22 cellular contexts compared by ENCODE assay signal in the genomic region with DNA sequence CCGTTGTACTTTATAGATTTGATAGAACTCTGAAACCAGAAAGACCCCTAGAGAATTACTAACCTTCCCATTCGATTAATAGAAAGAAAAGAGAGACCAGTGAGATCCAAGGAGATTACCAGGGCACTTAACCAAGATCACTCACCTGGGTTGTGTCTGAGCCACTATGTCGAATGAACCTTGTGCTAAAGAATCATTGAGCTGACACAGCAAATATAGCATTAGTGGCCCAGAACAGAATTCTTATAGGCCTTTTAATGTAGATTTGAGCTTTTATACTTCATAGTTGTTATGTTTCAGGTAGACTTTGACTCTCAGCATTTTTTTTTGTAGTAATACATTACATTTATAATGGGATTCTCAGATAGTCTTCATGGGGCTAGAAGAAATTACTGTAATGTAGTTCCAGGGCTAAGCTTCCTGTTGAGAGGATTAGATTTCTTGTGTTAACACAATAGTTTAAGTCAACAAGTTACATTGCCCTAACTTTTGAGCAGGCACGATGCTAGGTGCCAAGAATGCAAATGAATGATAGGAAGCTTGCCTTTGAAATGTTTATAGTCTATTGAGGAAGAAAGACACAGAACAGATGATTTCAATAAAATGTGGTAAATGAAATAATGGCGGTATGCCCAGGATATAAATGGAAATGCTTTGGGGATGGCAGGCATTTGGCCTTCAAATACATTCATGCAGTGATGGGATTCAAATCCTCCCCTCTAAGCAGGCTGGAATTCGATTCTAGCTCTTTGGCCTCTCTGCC. TPM values are rescaled to one million over a fixed set of nuclear protein-coding genes. Genes with fewer than 3 reads are reported as not detected.
DNase-seq lines count a peak whose midpoint lies in the region; ATAC-seq and TF ChIP-seq lines count a peak whose summit lies in the region.
"Had no signal": no experiment of that assay in that cellular context is flagged by ENCODE, and none has a peak within 500 bp of the region (broad histone marks: within the 10 kb centered on the region; RNA-seq: fewer than 3 reads in every experiment).

No MANE protein-coding gene starts in this region.

- H3K18ac ChIP-seq in H9 (ENCODE audit: insufficient read length, low read depth, low read length): no peak overlapping the region

- no peak overlapping the region for H2AFZ ChIP-seq in H9 (ENCODE audit: low read length)

- intact Hi-C loops in Right ventricle myocardium superior (cut with DNase I): no loop called here

- no peak overlapping the region for H3K14ac ChIP-seq in H9 (ENCODE audit: insufficient read depth, low read length)

- H3K9me3 Mint-ChIP-seq in glutamatergic neuron (ENCODE audit: unreplicated experiment) (peaks cover 3% of the 10 kb centered on the region), H9 (no peaks in the 10 kb centered on the region; a peak in 1 of 5 replicates)
- no peaks in the 10 kb centered on the region for H3K9me3 Mint-ChIP-seq in stimulated activated naive CD8-positive, alpha-beta T cell treated with anti-CD3 and anti-CD28 coated beads, Interleukin-15, amount 100 ng/mL, for 72 hours
- H3K9me3 Mint-ChIP-seq: activated naive CD8-positive, alpha-beta T cell treated with anti-CD3 and anti-CD28 coated beads for 36 hours; activated T-helper 17 cell treated with anti-CD3 and anti-CD28 coated beads, Interleukin-2, amount 50 U/mL, for 72 hours; nephron progenitor cell had no signal

- no CpG with 5 or more reads among the region's 6 CpGs for WGBS in H9 (ENCODE audit: extremely low coverage, insufficient read length, low lambda C conversion rate)

- no peaks in the 10 kb centered on the region for H3K79me1 ChIP-seq in H9 (ENCODE audit: insufficient read depth, low read depth, low read length, poor library complexity, severe bottlenecking)

- no peak overlapping the region for H3K23ac ChIP-seq in H9 (ENCODE audit: insufficient read length, low read depth, low read length)

- H3K4me1 Mint-ChIP-seq in glutamatergic neuron (ENCODE audit: low read depth, unreplicated experiment) (peaks cover 30% of the 10 kb centered on the region), H9 (peaks cover 45 to 46% of the 10 kb centered on the region in 2 experiments)
- no peaks in the 10 kb centered on the region for H3K4me1 Mint-ChIP-seq in stimulated activated naive CD8-positive, alpha-beta T cell treated with anti-CD3 and anti-CD28 coated beads, Interleukin-15, amount 100 ng/mL, for 72 hours
- H3K4me1 Mint-ChIP-seq: activated naive CD8-positive, alpha-beta T cell treated with anti-CD3 and anti-CD28 coated beads for 36 hours; activated T-helper 17 cell treated with anti-CD3 and anti-CD28 coated beads, Interleukin-2, amount 50 U/mL, for 72 hours; B cell had no signal

- H2AK5ac ChIP-seq in H9 (ENCODE audit: insufficient read length, low read length): no peak overlapping the region

- H3K4me3 Mint-ChIP-seq in glutamatergic neuron (ENCODE audit: unreplicated experiment): no peak overlapping the region
- no peak overlapping the region for H3K4me3 Mint-ChIP-seq in stimulated activated naive CD8-positive, alpha-beta T cell treated with anti-CD3 and anti-CD28 coated beads, Interleukin-15, amount 100 ng/mL, for 72 hours
- no peak overlapping the region for H3K4me3 Mint-ChIP-seq in H9
- H3K4me3 Mint-ChIP-seq: activated naive CD8-positive, alpha-beta T cell treated with anti-CD3 and anti-CD28 coated beads for 36 hours; activated T-helper 17 cell treated with anti-CD3 and anti-CD28 coated beads, Interleukin-2, amount 50 U/mL, for 72 hours; B cell; nephron progenitor cell had no signal

- H3T11ph ChIP-seq in H9 (ENCODE audit: low read length): no peak overlapping the region

- no peak overlapping the region for H2BK5ac ChIP-seq in H9 (ENCODE audit: insufficient read length, low read length)

- H3K56ac ChIP-seq in H9 (ENCODE audit: insufficient read length, low read depth, low read length): no peak overlapping the region

- DNase-seq in AG10803 (ENCODE audit: low read depth) (peak; percentile 93), astrocyte of the hippocampus (ENCODE audit: low read depth, low spot score) (peak; percentile 65), glutamatergic neuron (no peak), Right ventricle myocardium superior (no peak), H9 (no peak), ACHN (no peak)
- DNase-seq in stimulated activated naive CD8-positive, alpha-beta T cell treated with anti-CD3 and anti-CD28 coated beads, Interleukin-15, amount 100 ng/mL, for 72 hours: no peak
- DNase-seq: activated naive CD8-positive, alpha-beta T cell treated with anti-CD3 and anti-CD28 coated beads for 36 hours; Caco-2; midbrain; NCI-H2029; NCI-H446 treated with DMSO at 0.1 percent for 48 hours; nephron progenitor cell; psoas muscle; RPMI8226; small intestine; stimulated activated CD4-positive, alpha-beta T cell treated with anti-CD3 and anti-CD28 coated beads, Interleukin-4, amount 100 ng/mL, for 1 hour had no signal

- no peaks in the 10 kb centered on the region for H3K36me3 ChIP-seq in HUES48 (ENCODE audit: control insufficient read depth, insufficient read depth, low read length)
- H3K36me3 ChIP-seq: breast epithelium had no signal

- no peak overlapping the region for H2BK15ac ChIP-seq in H9 (ENCODE audit: low read depth, low read length)

- in situ Hi-C loops in ACHN (cut with HindIII; ENCODE audit: low pct_ligation_motif_present, low pct_unique_long_range_greater_than_20kb, low sequenced_read_pairs): no loop called here

- H4K91ac ChIP-seq in H9 (ENCODE audit: insufficient read length, low read depth, low read length): no peak overlapping the region

- H3K9me3 ChIP-seq in HUES48 (ENCODE audit: control insufficient read depth, insufficient read depth, low read length): no peaks in the 10 kb centered on the region
- H3K9me3 ChIP-seq in H9 (ENCODE audit: control insufficient read depth, low read depth, low read length): no peaks in the 10 kb centered on the region
- H3K9me3 ChIP-seq: breast epithelium, Caco-2, psoas muscle had no signal

- no peak overlapping the region for H4K5ac ChIP-seq in H9 (ENCODE audit: insufficient read length, low read depth, low read length)

- H4K8ac ChIP-seq in H9 (replicated peaks; ENCODE audit: insufficient read length, low read depth, low read length): no peak overlapping the region

- H2BK12ac ChIP-seq in H9 (ENCODE audit: insufficient read length, low read depth, low read length): no peak overlapping the region

- H3K4me3 ChIP-seq in AG10803 (ENCODE audit: low read length): no peak overlapping the region
- no peak overlapping the region for H3K4me3 ChIP-seq in HUES48 (ENCODE audit: low read depth, low read length)
- H3K4me3 ChIP-seq: breast epithelium, psoas muscle had no signal

- no peak overlapping the region for H3K4me2 ChIP-seq in H9 (ENCODE audit: insufficient read depth, insufficient read length, low read length)

- H3K27me3 Mint-ChIP-seq in glutamatergic neuron (ENCODE audit: unreplicated experiment) (no peaks in the 10 kb centered on the region), H9 (ENCODE audit: low read depth) (peaks cover 20% of the 10 kb centered on the region)
- H3K27me3 Mint-ChIP-seq in stimulated activated naive CD8-positive, alpha-beta T cell treated with anti-CD3 and anti-CD28 coated beads, Interleukin-15, amount 100 ng/mL, for 72 hours: no peaks in the 10 kb centered on the region
- H3K27me3 Mint-ChIP-seq: activated naive CD8-positive, alpha-beta T cell treated with anti-CD3 and anti-CD28 coated beads for 36 hours; activated T-helper 17 cell treated with anti-CD3 and anti-CD28 coated beads, Interleukin-2, amount 50 U/mL, for 72 hours had no signal

- H2BK20ac ChIP-seq in H9 (ENCODE audit: low read depth, low read length, poor library complexity, severe bottlenecking): no peak overlapping the region

- H2BK120ac ChIP-seq in H9 (ENCODE audit: low read depth, low read length, poor library complexity, severe bottlenecking): no peak overlapping the region

- H3K9ac ChIP-seq in HUES48 (ENCODE audit: low read depth, low read length) (no peak overlapping the region), H9 (ENCODE audit: extremely low read depth, insufficient read length, low read length) (no peak overlapping the region)

- H3K27ac Mint-ChIP-seq in glutamatergic neuron (ENCODE audit: unreplicated experiment) (peak overlapping the region; percentile 67), H9 (no peak overlapping the region; a peak in 1 of 7 replicates)
- H3K27ac Mint-ChIP-seq in stimulated activated naive CD8-positive, alpha-beta T cell treated with anti-CD3 and anti-CD28 coated beads, Interleukin-15, amount 100 ng/mL, for 72 hours: no peak overlapping the region
- H3K27ac Mint-ChIP-seq: activated naive CD8-positive, alpha-beta T cell treated with anti-CD3 and anti-CD28 coated beads for 36 hours; activated T-helper 17 cell treated with anti-CD3 and anti-CD28 coated beads, Interleukin-2, amount 50 U/mL, for 72 hours; B cell; nephron progenitor cell had no signal

- ATAC-seq in Right ventricle myocardium superior (ENCODE audit: poor library complexity): no peak
- ATAC-seq in stimulated activated naive CD8-positive, alpha-beta T cell treated with anti-CD3 and anti-CD28 coated beads, Interleukin-15, amount 100 ng/mL, for 72 hours: no peak
- ATAC-seq: activated T-helper 17 cell treated with anti-CD3 and anti-CD28 coated beads, Interleukin-2, amount 50 U/mL, for 72 hours; psoas muscle had no signal

- peaks cover 43% of the 10 kb centered on the region for H3K4me1 ChIP-seq in HUES48 (ENCODE audit: control insufficient read depth, insufficient read depth, low read length)
- H3K4me1 ChIP-seq in H9 (ENCODE audit: insufficient read depth, low read length): peaks cover 9% of the 10 kb centered on the region; the same call in 1 of the 2 replicates
- H3K4me1 ChIP-seq: Caco-2, psoas muscle had no signal

- no peaks in the 10 kb centered on the region for H3K79me2 ChIP-seq in H9 (ENCODE audit: insufficient read depth, low read length)

- peak overlapping the region; percentile 14 for H3K27ac ChIP-seq in HUES48 (ENCODE audit: low read depth, low read length)
- no peak overlapping the region for H3K27ac ChIP-seq in H9 (ENCODE audit: insufficient read length, low read depth, low read length)
- H3K27ac ChIP-seq: breast epithelium, psoas muscle had no signal

- no peaks in the 10 kb centered on the region for H4K20me1 ChIP-seq in H9 (ENCODE audit: control insufficient read depth, insufficient read depth, insufficient read length)

- peaks cover 21% of the 10 kb centered on the region for H3K27me3 ChIP-seq in HUES48 (ENCODE audit: control insufficient read depth, insufficient read depth, low read length)
- H3K27me3 ChIP-seq in H9 (ENCODE audit: insufficient read depth, low read length): peaks cover 1% of the 10 kb centered on the region; the same call in 1 of the 2 replicates
- H3K27me3 ChIP-seq: breast epithelium had no signal

- H3K4ac ChIP-seq in H9 (ENCODE audit: low read depth, low read length): no peak overlapping the region

- no peaks in the 10 kb centered on the region for H3K23me2 ChIP-seq in H9 (ENCODE audit: insufficient read length, low read depth, low read length, poor library complexity, severe bottlenecking)

- H3K36me3 Mint-ChIP-seq in glutamatergic neuron (ENCODE audit: unreplicated experiment) (no peaks in the 10 kb centered on the region), H9 (ENCODE audit: insufficient read depth in 1 of 3, low read depth in 3 of 3) (peaks cover 0 to 2% (median 0%) of the 10 kb centered on the region in 3 experiments; a peak in 2 of 7 replicates)
- H3K36me3 Mint-ChIP-seq: activated naive CD8-positive, alpha-beta T cell treated with anti-CD3 and anti-CD28 coated beads for 36 hours had no signal

- no peak for TF ChIP-seq CTCF in AG10803 (conservative IDR thresholded peaks at IDR 0.05; ENCODE audit: low read length)
- TF ChIP-seq CTCF in glutamatergic neuron (IDR thresholded peaks at IDR 0.05; ENCODE audit: partially characterized antibody, unreplicated experiment): no peak
- TF ChIP-seq CTCF in H9 (conservative IDR thresholded peaks at IDR 0.05): no peak

RNA-seq across cellular contexts. Expression of a gene that starts 24.4 kb away (rescaled TPM):
- total RNA-seq in glutamatergic neuron (ENCODE audit: unreplicated experiment): 35.9 TPM
- total RNA-seq in Right ventricle myocardium superior: 59.0 TPM
- total RNA-seq in H9 (2021): 21.8 and 28.4 TPM in 2 replicates

RNA-seq across cellular contexts. Expression of a gene that starts 44.3 kb away (rescaled TPM):
- total RNA-seq in glutamatergic neuron (ENCODE audit: unreplicated experiment): 819 TPM
- total RNA-seq in Right ventricle myocardium superior: not detected
- 6.4 and 7.5 TPM in 2 replicates for total RNA-seq in H9 (2021)
- total RNA-seq: B cell, breast epithelium, Caco-2, dermis microvascular lymphatic vessel endothelial cell, psoas muscle had no signal

Comparison
In these comparisons a context has a peak if more than half of its experiments do, and no peak if none do; other contexts are left out.
1. DNase-seq: peak in AG10803 (single experiment) and astrocyte of the hippocampus (single experiment); none in glutamatergic neuron (single experiment), Right ventricle myocardium superior (single experiment), stimulated activated naive CD8-positive, alpha-beta T cell treated with anti-CD3 and anti-CD28 coated beads, Interleukin-15, amount 100 ng/mL, for 72 hours (0 of 2), H9 (single experiment) and ACHN (single experiment).
2. RNA of a gene that starts 44.3 kb away (total RNA-seq): 819 TPM in glutamatergic neuron (single experiment); 6.4 to 7.5 TPM in H9 and not detected in Right ventricle myocardium superior (single experiment); every median in the first group is over 10 times any median in the second.